Comparison of ENCODE assay signal across 9 cellular contexts in the genomic region with DNA sequence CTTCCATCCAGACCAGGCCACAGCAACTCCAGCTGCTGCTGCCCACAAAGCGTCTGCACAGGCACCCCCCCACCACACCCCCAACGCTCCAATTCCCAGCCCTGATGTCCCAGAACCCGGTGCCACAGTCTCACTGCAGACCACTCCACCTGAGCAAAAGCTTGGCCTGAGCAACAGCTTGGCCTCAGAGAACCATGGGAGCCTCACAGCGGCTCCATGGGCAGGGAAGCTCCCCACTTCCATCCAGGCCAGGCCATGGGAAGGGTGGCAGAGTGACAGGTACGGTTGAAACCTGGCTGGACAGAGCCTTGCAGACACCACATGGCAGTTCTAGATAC. TPM values are rescaled to one million over a fixed set of nuclear protein-coding genes. Genes with fewer than 3 reads are reported as not detected.
DNase-seq lines count a peak whose midpoint lies in the region; ATAC-seq and TF ChIP-seq lines count a peak whose summit lies in the region.
"Had no signal": no experiment of that assay in that cellular context is flagged by ENCODE, and none has a peak within 500 bp of the region (broad histone marks: within the 10 kb centered on the region; RNA-seq: fewer than 3 reads in every experiment).

No MANE protein-coding gene starts in this region.

- intact Hi-C loops in Right ventricle myocardium superior (cut with DNase I) (no loop called here), right lobe of liver (cut with DNase I) (no loop called here), upper lobe of right lung (cut with DNase I) (no loop called here)

- no peaks in the 10 kb centered on the region for H3K27me3 ChIP-seq in cardiac muscle cell
- H3K27me3 ChIP-seq in right lobe of liver: no peaks in the 10 kb centered on the region
- no peaks in the 10 kb centered on the region for H3K27me3 ChIP-seq in upper lobe of right lung

- TF ChIP-seq POLR2A in right lobe of liver (IDR thresholded peaks at IDR 0.05): no peak

- no peak for ATAC-seq in Right ventricle myocardium superior (ENCODE audit: poor library complexity)
- ATAC-seq in right lobe of liver: peak in 2 of 4 donors; percentile 1
- no peak for ATAC-seq in upper lobe of right lung
- no peak for ATAC-seq in GM18909 (IDR thresholded peaks at IDR 0.05; ENCODE audit: poor library complexity, unreplicated experiment)
- no peak for ATAC-seq in HG03442 (IDR thresholded peaks at IDR 0.05; ENCODE audit: unreplicated experiment)

- H3K27ac ChIP-seq in cardiac muscle cell (peak overlapping the region; percentile 92), right lobe of liver (peak overlapping the region; percentile 66 to 77 (median 76)), upper lobe of right lung (peak overlapping the region; percentile 91)

- peaks cover 8% of the 10 kb centered on the region for H3K36me3 ChIP-seq in cardiac muscle cell
- peaks cover 0 to 11% (median 8%) of the 10 kb centered on the region in 4 donors for H3K36me3 ChIP-seq in right lobe of liver
- H3K36me3 ChIP-seq in upper lobe of right lung: peaks cover 17% of the 10 kb centered on the region

- H3K4me3 ChIP-seq in cardiac muscle cell (no peak overlapping the region), right lobe of liver (peak overlapping the region; percentile 39 to 49 (median 46)), upper lobe of right lung (peak overlapping the region; percentile 39)

- H3K9me3 ChIP-seq in cardiac muscle cell (ENCODE audit: low read depth) (no peaks in the 10 kb centered on the region), right lobe of liver (no peaks in the 10 kb centered on the region), upper lobe of right lung (no peaks in the 10 kb centered on the region)

- H3K4me1 ChIP-seq in cardiac muscle cell (ENCODE audit: low read depth) (peaks cover 18% of the 10 kb centered on the region), right lobe of liver (peaks cover 0 to 70% (median 34%) of the 10 kb centered on the region in 4 donors), upper lobe of right lung (peaks cover 74% of the 10 kb centered on the region)

- DNase-seq in cardiac muscle cell (ENCODE audit: low read depth in 1 of 2, low spot score in 1 of 2) (no peak), Right ventricle myocardium superior (no peak), right lobe of liver (no peak), upper lobe of right lung (no peak)
- DNase-seq: amniotic stem cell, NCI-H1694 treated with DMSO at 0.1 percent for 48 hours, T1000 had no signal

- no peak for TF ChIP-seq CTCF in cardiac muscle cell (IDR thresholded peaks at IDR 0.05; ENCODE audit: low read depth, low read length)
- TF ChIP-seq CTCF in right lobe of liver (IDR thresholded peaks at IDR 0.05): no peak
- no peak for TF ChIP-seq CTCF in upper lobe of right lung (IDR thresholded peaks at IDR 0.05)

- WGBS in right lobe of liver (ENCODE audit: insufficient coverage, low coverage, low lambda C conversion rate, missing lambda C conversion rate): 0% methylated on average over 1 of the region's 5 CpGs

RNA-seq across cellular contexts. Expression of a gene that starts 13.2 kb away (rescaled TPM):
- total RNA-seq in cardiac muscle cell (142 and 195 TPM in 2 replicates), Right ventricle myocardium superior (68.3 TPM), right lobe of liver (100 to 1,000 TPM; 154 to 181 (median 161) TPM), upper lobe of right lung (308 TPM)
- 77.0 and 83.2 TPM in 2 replicates for polyA plus RNA-seq in cardiac muscle cell

RNA-seq across cellular contexts. Expression of a gene that starts 24.1 kb away (rescaled TPM):
- total RNA-seq in cardiac muscle cell (0.49 and 0.63 TPM in 2 replicates), Right ventricle myocardium superior (8.5 TPM), right lobe of liver (1 to 10 TPM; 1.7 to 6.4 (median 2.5) TPM), upper lobe of right lung (26.1 TPM)
- 0.12 TPM in 1 of 2 replicates, not detected in the other for polyA plus RNA-seq in cardiac muscle cell

RNA-seq across cellular contexts. Expression of a gene that starts 32.5 kb away (rescaled TPM):
- total RNA-seq in cardiac muscle cell: 7.0 and 7.9 TPM in 2 replicates
- 10.6 and 13.3 TPM in 2 replicates for polyA plus RNA-seq in cardiac muscle cell
- total RNA-seq in Right ventricle myocardium superior: 1.1 TPM
- total RNA-seq in right lobe of liver: 1 to 10 TPM in 5 of 6 experiments, under 1 TPM in 1; 0.98 to 4.1 (median 1.9) TPM
- 9.3 TPM for total RNA-seq in upper lobe of right lung

RNA-seq across cellular contexts. Expression of a gene that starts 32.8 kb away (rescaled TPM):
- total RNA-seq in cardiac muscle cell (45.5 and 52.1 TPM in 2 replicates), Right ventricle myocardium superior (13.2 TPM), right lobe of liver (1 to 10 TPM; 2.1 to 7.6 (median 3.6) TPM), upper lobe of right lung (22.2 TPM)
- polyA plus RNA-seq in cardiac muscle cell: 61.5 and 67.1 TPM in 2 replicates

RNA-seq across cellular contexts. Expression of a gene that starts 43.2 kb away (rescaled TPM):
- total RNA-seq in cardiac muscle cell: 28.4 and 57.3 TPM in 2 replicates
- polyA plus RNA-seq in cardiac muscle cell: 19.8 and 20.8 TPM in 2 replicates
- 12.0 TPM for total RNA-seq in Right ventricle myocardium superior
- 10 to 100 TPM; 19.6 to 30.5 (median 23.0) TPM for total RNA-seq in right lobe of liver
- 48.9 TPM for total RNA-seq in upper lobe of right lung
